In the genomic region with DNA sequence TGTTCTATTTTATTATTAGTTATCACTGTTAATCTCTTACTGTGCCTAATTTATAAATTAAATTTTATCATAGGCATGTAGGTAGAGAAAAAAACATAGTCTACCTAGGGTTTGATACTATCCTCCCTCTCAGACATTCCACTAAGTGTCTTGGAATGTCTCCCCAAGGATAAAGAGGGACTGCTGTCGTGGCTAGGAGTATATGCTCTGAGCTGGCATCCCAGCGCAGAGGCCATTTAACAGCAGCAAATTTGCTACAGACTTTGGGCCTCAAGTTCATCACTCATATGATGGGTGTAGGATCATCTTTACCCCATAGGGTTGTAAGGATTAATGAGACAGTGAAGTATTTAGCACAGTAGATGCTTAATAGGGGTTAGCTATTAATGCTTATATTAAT, we compare ENCODE assay signal across 20 cellular contexts. TPM values are rescaled to one million over a fixed set of nuclear protein-coding genes. Genes with fewer than 3 reads are reported as not detected.
DNase-seq lines count a peak whose midpoint lies in the region; ATAC-seq and TF ChIP-seq lines count a peak whose summit lies in the region.
"Had no signal": no experiment of that assay in that cellular context is flagged by ENCODE, and none has a peak within 500 bp of the region (broad histone marks: within the 10 kb centered on the region; RNA-seq: fewer than 3 reads in every experiment).

No MANE protein-coding gene starts in this region.

- peaks cover 3% of the 10 kb centered on the region for H3K79me1 ChIP-seq in neuronal stem cell (ENCODE audit: low read depth, low read length)

- ATAC-seq in right cardiac atrium (no peak), foreskin keratinocyte (no peak), psoas muscle (no peak), HG02623 (IDR thresholded peaks at IDR 0.05; ENCODE audit: unreplicated experiment) (no peak)

- no peak overlapping the region for H3K4me2 ChIP-seq in neuronal stem cell (ENCODE audit: insufficient read depth, low read length, poor library complexity, severe bottlenecking)

- intact Hi-C loops in right cardiac atrium (cut with DNase I) (loop anchor here in 1 of 4 donors (10.0 kb wide), 1 partner anchor 64 kb away; no protein-coding TSS in a partner anchor), psoas muscle (cut with DNase I) (loop anchor here in 1 of 2 donors (5.0 kb wide), 1 partner anchor 36 kb away; no protein-coding TSS in a partner anchor)

- no peak overlapping the region for H3K23ac ChIP-seq in neuronal stem cell (ENCODE audit: low read depth, low read length, poor library complexity)

- no peak overlapping the region for H4K8ac ChIP-seq in neuronal stem cell (ENCODE audit: low read depth, low read length)

- no peak overlapping the region for H3K14ac ChIP-seq in neuronal stem cell (ENCODE audit: low read length)

- H2AK5ac ChIP-seq in neuronal stem cell (ENCODE audit: low read depth, low read length) = no peak overlapping the region

- H2AFZ ChIP-seq in neuronal stem cell (ENCODE audit: low read length) = no peak overlapping the region

- H3K4me1 ChIP-seq in right atrium auricular region = peaks cover 0 to 64% of the 10 kb centered on the region in 2 donors
- peaks cover 38% of the 10 kb centered on the region for H3K4me1 ChIP-seq in right cardiac atrium (ENCODE audit: control insufficient read depth, insufficient read depth, low read length)
- peaks cover 40% of the 10 kb centered on the region for H3K4me1 ChIP-seq in foreskin keratinocyte
- peaks cover 83% of the 10 kb centered on the region for H3K4me1 ChIP-seq in psoas muscle
- H3K4me1 ChIP-seq in neuronal stem cell (ENCODE audit: control insufficient read depth in 2 of 2, insufficient read depth in 1 of 2, low read depth in 1 of 2, low read length in 2 of 2) = peaks cover 32 to 44% of the 10 kb centered on the region in 2 donors

- H2BK15ac ChIP-seq in neuronal stem cell (ENCODE audit: low read length) = no peak overlapping the region

- H3K4ac ChIP-seq in neuronal stem cell (ENCODE audit: low read length) = no peak overlapping the region

- no peak overlapping the region for H4K91ac ChIP-seq in neuronal stem cell (ENCODE audit: low read depth, low read length, poor library complexity)

- no peaks in the 10 kb centered on the region for H3K27me3 ChIP-seq in right atrium auricular region
- H3K27me3 ChIP-seq in right cardiac atrium (ENCODE audit: control insufficient read depth, insufficient read depth) = no peaks in the 10 kb centered on the region
- H3K27me3 ChIP-seq in foreskin keratinocyte = no peaks in the 10 kb centered on the region
- H3K27me3 ChIP-seq in psoas muscle (ENCODE audit: insufficient read depth in 3 of 3, low read length in 2 of 3) = no peaks in the 10 kb centered on the region
- H3K27me3 ChIP-seq in neuronal stem cell (ENCODE audit: control insufficient read depth in 3 of 3, insufficient read depth in 3 of 3, low read depth in 1 of 3, low read length in 3 of 3) = no peaks in the 10 kb centered on the region
- H3K27me3 ChIP-seq: MG63 had no signal

- no peak overlapping the region for H3K4me3 ChIP-seq in right atrium auricular region
- H3K4me3 ChIP-seq in right cardiac atrium (ENCODE audit: low read length) = no peak overlapping the region
- H3K4me3 ChIP-seq in psoas muscle = no peak overlapping the region
- no peak overlapping the region for H3K4me3 ChIP-seq in neuronal stem cell (ENCODE audit: low read length in 2 of 2)
- H3K4me3 ChIP-seq: MG63 had no signal

- no peak overlapping the region for H2BK12ac ChIP-seq in neuronal stem cell (ENCODE audit: low read length)

- H3K27ac ChIP-seq in right atrium auricular region = peak overlapping the region; percentile 66 to 83
- H3K27ac ChIP-seq in right cardiac atrium (ENCODE audit: low read length) = no peak overlapping the region
- peak overlapping the region; percentile 90 for H3K27ac ChIP-seq in foreskin keratinocyte
- peak overlapping the region; percentile 97 for H3K27ac ChIP-seq in psoas muscle
- no peak overlapping the region for H3K27ac ChIP-seq in neuronal stem cell (replicated peaks; ENCODE audit: low read length)

- no peak overlapping the region for H2BK120ac ChIP-seq in neuronal stem cell (ENCODE audit: low read depth, low read length)

- no peak overlapping the region for H2BK5ac ChIP-seq in neuronal stem cell (ENCODE audit: low read length)

- 87% methylated on average over 2 of the region's 2 CpGs for WGBS in right cardiac atrium
- WGBS in psoas muscle, 3 donors = 60 to 84% (median 71%) methylated on average over 2 of the region's 2 CpGs
- no CpG with 5 or more reads among the region's 2 CpGs for WGBS in neuronal stem cell (ENCODE audit: extremely low coverage in 2 of 2, insufficient read length in 2 of 2, insufficient replicate concordance in 1 of 2), 2 donors

- DNase-seq in right atrium auricular region (ENCODE audit: low spot score) (no peak), right cardiac atrium (no peak), foreskin keratinocyte (no peak), psoas muscle (no peak), neuronal stem cell (ENCODE audit: low spot score) (no peak), NCI-H2227 (lab: John Stamatoyannopoulos, UW; ENCODE audit: unreplicated experiment) (no peak), HCEC 1CT (no peak)
- DNase-seq: activated CD4-positive, alpha-beta T cell treated with anti-CD3 and anti-CD28 coated beads for 48 hours; activated gamma-delta T cell treated with Interleukin-2 at 50 U/mL for 16 hours; CD4-positive, alpha-beta T cell; DMS79 treated with DMSO at 0.1 percent for 48 hours; effector CD8-positive, alpha-beta T cell; GOT3; hippocampal formation; MG63; midbrain; NCI-H1694; NCI-H226; stimulated activated CD4-positive, alpha-beta T cell treated with anti-CD3 and anti-CD28 coated beads, Interleukin-4, amount 100 ng/mL, for 1 hour had no signal

- H3K9ac ChIP-seq in neuronal stem cell (ENCODE audit: low read depth, low read length, poor library complexity) = no peak overlapping the region

- H3K36me3 ChIP-seq in right atrium auricular region (no peaks in the 10 kb centered on the region), psoas muscle (ENCODE audit: insufficient read depth in 1 of 2, low read depth in 1 of 2) (no peaks in the 10 kb centered on the region), neuronal stem cell (replicated peaks in 1 of 2; ENCODE audit: control insufficient read depth in 2 of 2, insufficient read depth in 2 of 2, low read length in 2 of 2) (peaks cover 0 to 10% of the 10 kb centered on the region in 2 donors)
- H3K36me3 ChIP-seq: MG63 had no signal

- H3K9me3 ChIP-seq in right atrium auricular region = no peaks in the 10 kb centered on the region
- no peaks in the 10 kb centered on the region for H3K9me3 ChIP-seq in right cardiac atrium (ENCODE audit: control insufficient read depth, low read length)
- H3K9me3 ChIP-seq in psoas muscle = no peaks in the 10 kb centered on the region
- H3K9me3 ChIP-seq in neuronal stem cell (replicated peaks in 1 of 2; ENCODE audit: control insufficient read depth in 2 of 2, insufficient read depth in 1 of 2, low read depth in 1 of 2, low read length in 2 of 2) = no peaks in the 10 kb centered on the region
- H3K9me3 ChIP-seq: MG63 had no signal

- TF ChIP-seq CTCF in right atrium auricular region (IDR thresholded peaks at IDR 0.05) (no peak), foreskin keratinocyte (conservative IDR thresholded peaks at IDR 0.05) (no peak), psoas muscle (IDR thresholded peaks at IDR 0.05) (no peak)

- no peak overlapping the region for H3K18ac ChIP-seq in neuronal stem cell (ENCODE audit: low read length)

RNA-seq across cellular contexts. Expression of a gene that starts 56.7 kb away (rescaled TPM):
- 10 to 100 TPM in 1 of 2 donors, 1 to 10 TPM in 1; 9.2 to 18.9 TPM for total RNA-seq in right atrium auricular region
- 10 to 100 TPM in 2 of 4 donors, 1 to 10 TPM in 2; 9.1 to 18.2 (median 11.0) TPM for total RNA-seq in right cardiac atrium
- polyA plus RNA-seq in right cardiac atrium = 4.3 TPM
- total RNA-seq in foreskin keratinocyte = 5.9 and 8.9 TPM in 2 replicates
- 1.1 and 1.2 TPM in 2 replicates for polyA plus RNA-seq in foreskin keratinocyte
- 10 to 100 TPM; 10.6 to 36.9 (median 26.2) TPM for total RNA-seq in psoas muscle
- polyA plus RNA-seq in psoas muscle = 10 to 100 TPM in 1 of 3 donors, 1 to 10 TPM in 2; 3.3 to 11.5 (median 5.2) TPM
- 1.8 TPM for polyA plus RNA-seq in neuronal stem cell (2013, experiment 1 of 2)
- polyA plus RNA-seq in neuronal stem cell (2013, experiment 2 of 2) = 2.1 TPM

Comparison
In these comparisons a context has a peak if more than half of its experiments do, and no peak if none do; other contexts are left out.
1. H3K27ac ChIP-seq: peak in right atrium auricular region (2 of 2), foreskin keratinocyte (single experiment) and psoas muscle (single experiment); none in right cardiac atrium (single experiment) and neuronal stem cell (single experiment).